Comparison of ENCODE assay signal across 9 cellular contexts in genomic region chr20:31699801-31700728, GRCh38. TPM values are rescaled to one million over a fixed set of nuclear protein-coding genes. Genes with fewer than 3 reads are reported as not detected.
A peak's percentile ranks its signal among the peaks of the same experiment; 100 is the strongest.
DNase-seq lines count a peak whose midpoint lies in the region; ATAC-seq and TF ChIP-seq lines count a peak whose summit lies in the region.
"Had no signal": no experiment of that assay in that cellular context is flagged by ENCODE, and none has a peak within 500 bp of the region (broad histone marks: within the 10 kb centered on the region; RNA-seq: fewer than 3 reads in every experiment).

No MANE protein-coding gene starts in this region.

- H3K4me3 Mint-ChIP-seq in CD4-positive, CD25-positive, alpha-beta regulatory T cell: peak overlapping the region in 2 of 4 donors; percentile 13 to 35
- H3K4me3 Mint-ChIP-seq in progenitor cell of endocrine pancreas (ENCODE audit: low read depth): no peak overlapping the region

- POLR2A ChIA-PET in Panc1 (lab: Charles Lee): interaction anchor here (0.7 to 1.1 kb wide), 2 partner anchors 9 to 23 kb away, joined by 3 read pairs; no protein-coding TSS in a partner anchor
- POLR2A ChIA-PET in GM10248 (lab: Yijun Ruan, JAX): interaction anchor here (0.6 to 1.6 kb wide), 2 partner anchors 16 to 127 kb away, joined by 4 to 5 read pairs; no protein-coding TSS in a partner anchor

- peak overlapping the region; percentile 62 for H3K4me3 ChIP-seq in CD4-positive, CD25-positive, alpha-beta regulatory T cell (ENCODE audit: low read depth, low read length)
- H3K4me3 ChIP-seq in Panc1 (ENCODE audit: low read depth in 2 of 2, low read length in 2 of 2) (no peak overlapping the region), duodenal mucosa (ENCODE audit: low read depth in 1 of 2, low read length in 2 of 2) (no peak overlapping the region)

- in situ Hi-C loops in Panc1 (cut with HindIII; ENCODE audit: low pct_unique_long_range_greater_than_20kb, low sequenced_read_pairs): no loop called here

- BruUV-seq in Panc1 (replicated peaks; lab: Mats Ljungman, UMichigan): no TSS peak

- TF ChIP-seq CTCF in Panc1 (IDR thresholded peaks at IDR 0.05) (no peak), progenitor cell of endocrine pancreas (IDR thresholded peaks at IDR 0.05; ENCODE audit: unreplicated experiment) (no peak), GM10248 (IDR thresholded peaks at IDR 0.05; ENCODE audit: control extremely low read depth, extremely low read depth, low read depth, missing control alignments) (no peak)

- no peaks in the 10 kb centered on the region for H3K27me3 ChIP-seq in CD4-positive, CD25-positive, alpha-beta regulatory T cell (ENCODE audit: control insufficient read depth, insufficient read depth, low read length)
- no peaks in the 10 kb centered on the region for H3K27me3 ChIP-seq in Panc1 (ENCODE audit: control insufficient read depth, insufficient read depth, low read length)
- H3K27me3 ChIP-seq in duodenal mucosa (ENCODE audit: control insufficient read depth in 1 of 2, insufficient read depth in 2 of 2, low read length in 2 of 2): no peaks in the 10 kb centered on the region

- intact Hi-C loops in Panc1 (cut with micrococcal nuclease; ENCODE audit: unreplicated experiment): no loop called here

- no peak for DNase-seq in CD4-positive, CD25-positive, alpha-beta regulatory T cell
- DNase-seq in Panc1 (ENCODE audit: low read depth, low spot score): no peak
- DNase-seq in progenitor cell of endocrine pancreas (ENCODE audit: low spot score, unreplicated experiment): no peak
- no peak for DNase-seq in GM10248 (ENCODE audit: extremely low spot score)
- no peak for DNase-seq in NCI-H146 (lab: John Stamatoyannopoulos, UW)
- DNase-seq in UCSD-AML1 (lab: John Stamatoyannopoulos, UW; ENCODE audit: unreplicated experiment): no peak
- DNase-seq: NCI-H1436 treated with DMSO at 0.1 percent for 48 hours had no signal

- H3K27ac ChIP-seq in CD4-positive, CD25-positive, alpha-beta regulatory T cell (ENCODE audit: insufficient read depth, low read length, poor library complexity, severe bottlenecking): no peak overlapping the region
- H3K27ac ChIP-seq in Panc1 (ENCODE audit: low read length) (peak overlapping the region; percentile 71), duodenal mucosa (ENCODE audit: low read depth, low read length) (peak overlapping the region; percentile 82)

- no peaks in the 10 kb centered on the region for H3K9me3 Mint-ChIP-seq in CD4-positive, CD25-positive, alpha-beta regulatory T cell
- H3K9me3 Mint-ChIP-seq in progenitor cell of endocrine pancreas (ENCODE audit: low read depth): no peaks in the 10 kb centered on the region

- peak overlapping the region in 1 of 2 donors; percentile 0 for H3K9ac ChIP-seq in duodenal mucosa (ENCODE audit: low read depth in 1 of 2, low read length in 2 of 2)

- H3K36me3 ChIP-seq in CD4-positive, CD25-positive, alpha-beta regulatory T cell (ENCODE audit: control insufficient read depth, insufficient read depth, low read length): peaks cover 15% of the 10 kb centered on the region
- peaks cover 4% of the 10 kb centered on the region; the same call in 1 of the 2 replicates for H3K36me3 ChIP-seq in Panc1 (ENCODE audit: control insufficient read depth, insufficient read depth, low read length)
- peaks cover 6% of the 10 kb centered on the region in 2 donors for H3K36me3 ChIP-seq in duodenal mucosa (ENCODE audit: control insufficient read depth in 1 of 2, insufficient read depth in 2 of 2, low read length in 2 of 2)

- peak overlapping the region; percentile 71 to 88 (median 86) for H3K27ac Mint-ChIP-seq in CD4-positive, CD25-positive, alpha-beta regulatory T cell
- peak overlapping the region; percentile 94 for H3K27ac Mint-ChIP-seq in progenitor cell of endocrine pancreas

- H3K36me3 Mint-ChIP-seq in CD4-positive, CD25-positive, alpha-beta regulatory T cell: peaks cover 37% of the 10 kb centered on the region
- peaks cover 28% of the 10 kb centered on the region for H3K36me3 Mint-ChIP-seq in progenitor cell of endocrine pancreas (ENCODE audit: insufficient read depth)

- peaks cover 21 to 66% (median 51%) of the 10 kb centered on the region in 4 donors for H3K4me1 Mint-ChIP-seq in CD4-positive, CD25-positive, alpha-beta regulatory T cell
- H3K4me1 Mint-ChIP-seq in progenitor cell of endocrine pancreas (ENCODE audit: low read depth): peaks cover 44% of the 10 kb centered on the region

- no peaks in the 10 kb centered on the region for H3K27me3 Mint-ChIP-seq in CD4-positive, CD25-positive, alpha-beta regulatory T cell
- no peaks in the 10 kb centered on the region for H3K27me3 Mint-ChIP-seq in progenitor cell of endocrine pancreas

- no peaks in the 10 kb centered on the region for H3K9me3 ChIP-seq in CD4-positive, CD25-positive, alpha-beta regulatory T cell (ENCODE audit: control insufficient read depth in 2 of 2, low read length in 2 of 2)
- H3K9me3 ChIP-seq in Panc1 (ENCODE audit: control insufficient read depth, insufficient read depth, low read depth, low read length) (no peaks in the 10 kb centered on the region), duodenal mucosa (ENCODE audit: control insufficient read depth in 1 of 2, low read length in 2 of 2) (no peaks in the 10 kb centered on the region)

- CTCF ChIA-PET in Panc1 (lab: Charles Lee): interaction anchor here (0.5 to 2.1 kb wide), 3 partner anchors 24 to 143 kb away, joined by 3 to 9 read pairs (median 6); no protein-coding TSS in a partner anchor
- CTCF ChIA-PET in GM10248 (lab: Yijun Ruan, JAX): interaction anchor here (1.0 to 11.9 kb wide), 16 partner anchors 8 to 88 kb away, joined by 3 to 94 read pairs (median 6); partner anchors contain the start of gene BCL2L1

- no peak for ATAC-seq in CD4-positive, CD25-positive, alpha-beta regulatory T cell (ENCODE audit: low read depth in 2 of 2)
- ATAC-seq in Panc1 (no peak), GM21576 (IDR thresholded peaks at IDR 0.05; ENCODE audit: unreplicated experiment) (no peak)

- peaks cover 21% of the 10 kb centered on the region for H3K4me1 ChIP-seq in CD4-positive, CD25-positive, alpha-beta regulatory T cell (ENCODE audit: control insufficient read depth, insufficient read depth, low read length, poor library complexity, severe bottlenecking)
- H3K4me1 ChIP-seq in Panc1 (ENCODE audit: control insufficient read depth, insufficient read depth, low read length): peaks cover 38% of the 10 kb centered on the region
- H3K4me1 ChIP-seq in duodenal mucosa (ENCODE audit: control insufficient read depth in 1 of 2, insufficient read depth in 2 of 2, low read length in 2 of 2): peaks cover 51 to 64% of the 10 kb centered on the region in 2 donors

RNA-seq across cellular contexts. Expression of gene BCL2L1, which starts 22.6 kb away (rescaled TPM):
- total RNA-seq in CD4-positive, CD25-positive, alpha-beta regulatory T cell: 38.1 TPM
- polyA plus RNA-seq in CD4-positive, CD25-positive, alpha-beta regulatory T cell: 10 to 100 TPM; 15.5 to 19.6 (median 17.3) TPM
- total RNA-seq in Panc1 (2021; ENCODE audit: unreplicated experiment) (150 TPM), progenitor cell of endocrine pancreas (130 and 136 TPM in 2 replicates)
- 127 TPM for polyA plus RNA-seq in Panc1 (2012; ENCODE audit: insufficient read length)

RNA-seq across cellular contexts. Expression of gene TPX2, which starts 39.0 kb away (rescaled TPM):
- 5.4 TPM for total RNA-seq in CD4-positive, CD25-positive, alpha-beta regulatory T cell
- 1 to 10 TPM; 3.1 to 6.3 (median 3.8) TPM for polyA plus RNA-seq in CD4-positive, CD25-positive, alpha-beta regulatory T cell
- total RNA-seq in Panc1 (2021; ENCODE audit: unreplicated experiment): 248 TPM
- 84.6 TPM for polyA plus RNA-seq in Panc1 (2012; ENCODE audit: insufficient read length)
- total RNA-seq in progenitor cell of endocrine pancreas: 71.9 and 77.0 TPM in 2 replicates

Comparison
In these comparisons a context has a peak if more than half of its experiments do, and no peak if none do; other contexts are left out.
1. RNA of gene TPX2, which starts 39.0 kb away (total RNA-seq): 248 TPM in Panc1 (single experiment) and 71.9 to 77.0 TPM in progenitor cell of endocrine pancreas; 5.4 TPM in CD4-positive, CD25-positive, alpha-beta regulatory T cell (single experiment); every median in the first group is over 10 times any median in the second.